In the genomic region with DNA sequence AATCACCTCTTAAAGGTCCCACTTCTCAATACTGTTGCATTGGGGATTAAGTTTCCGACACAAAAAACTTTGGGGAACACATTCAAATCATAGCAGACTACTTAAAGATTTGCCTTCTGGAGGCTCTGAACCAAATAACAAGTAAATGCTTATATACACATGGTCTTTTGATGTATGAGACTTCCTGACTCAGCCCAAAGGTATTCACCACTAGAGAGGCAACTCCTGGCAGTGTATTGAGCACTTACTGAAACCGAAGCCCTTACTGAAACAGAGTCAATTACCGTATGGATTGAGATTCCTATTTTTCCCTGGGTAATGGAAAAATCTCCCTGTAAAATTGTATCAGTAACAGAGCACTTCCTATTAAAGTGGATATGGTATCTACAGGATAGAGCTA, we compare ENCODE assay signal across 19 cellular contexts. TPM values are rescaled to one million over a fixed set of nuclear protein-coding genes. Genes with fewer than 3 reads are reported as not detected.
DNase-seq lines count a peak whose midpoint lies in the region; ATAC-seq and TF ChIP-seq lines count a peak whose summit lies in the region.
"Had no signal": no experiment of that assay in that cellular context is flagged by ENCODE, and none has a peak within 500 bp of the region (broad histone marks: within the 10 kb centered on the region; RNA-seq: fewer than 3 reads in every experiment).

No MANE protein-coding gene starts in this region.

- ATAC-seq in HG03439 (IDR thresholded peaks at IDR 0.05; ENCODE audit: unreplicated experiment): no peak
- ATAC-seq: activated CD4-positive, CD25-positive, alpha-beta regulatory T cell treated with anti-CD3 and anti-CD28 coated beads, Interleukin-2, amount 50 U/mL, for 24 hours; K562 had no signal

- TF ChIP-seq CTCF in AG09309 (IDR thresholded peaks at IDR 0.05; ENCODE audit: control insufficient read depth, insufficient read depth, low read depth, low read length, missing control alignments): no peak

- DNase-seq in AG09309 (ENCODE audit: low read depth) (peak; percentile 18), HT1080 (ENCODE audit: low read depth) (peak; percentile 68), astrocyte of the hippocampus (ENCODE audit: low read depth, low spot score) (peak; percentile 69), kidney tubule cell (ENCODE audit: low spot score) (peak; percentile 51), NCI-H510A (lab: John Stamatoyannopoulos, UW) (no peak), amygdala (lab: John Stamatoyannopoulos, UW) (no peak), kidney glomerular epithelial cell (lab: John Stamatoyannopoulos, UW) (no peak)
- DNase-seq: activated T-cell treated with anti-CD3 and anti-CD28 coated beads, Interleukin-2, amount 50 U/mL, for 24 hours; aorta; C1 segment of cervical spinal cord; GDM1; hypothalamus; midbrain; NCI-H2081; uterus had no signal

- H3K4me3 ChIP-seq in AG09309 (ENCODE audit: control insufficient read depth, low read depth, low read length): no peak overlapping the region
- H3K4me3 ChIP-seq: K562, uterus had no signal

RNA-seq across cellular contexts. Expression of gene ZCCHC13, which starts 45.4 kb away (rescaled TPM):
- total RNA-seq in HT1080 (2014; rRNA removed; shearing (Covaris generic)): not detected in 2 replicates
- not detected in 2 replicates for polyA plus RNA-seq in HT1080 (2015; cell fraction: cytosol; rRNA removed)
- polyA plus RNA-seq in HT1080 (2015; cell fraction: nucleus; rRNA removed): not detected in 2 replicates
- total RNA-seq: aorta, K562, osteocyte, uterus had no signal
- polyA plus RNA-seq: aorta, K562 had no signal

Comparison
In these comparisons a context has a peak if more than half of its experiments do, and no peak if none do; other contexts are left out.
1. DNase-seq: peak in AG09309 (single experiment), HT1080 (single experiment), astrocyte of the hippocampus (single experiment) and kidney tubule cell (single experiment); none in NCI-H510A (single experiment), amygdala (0 of 56) and kidney glomerular epithelial cell (single experiment).